Comparison of ENCODE assay signal across 8 cellular contexts in the genomic region with DNA sequence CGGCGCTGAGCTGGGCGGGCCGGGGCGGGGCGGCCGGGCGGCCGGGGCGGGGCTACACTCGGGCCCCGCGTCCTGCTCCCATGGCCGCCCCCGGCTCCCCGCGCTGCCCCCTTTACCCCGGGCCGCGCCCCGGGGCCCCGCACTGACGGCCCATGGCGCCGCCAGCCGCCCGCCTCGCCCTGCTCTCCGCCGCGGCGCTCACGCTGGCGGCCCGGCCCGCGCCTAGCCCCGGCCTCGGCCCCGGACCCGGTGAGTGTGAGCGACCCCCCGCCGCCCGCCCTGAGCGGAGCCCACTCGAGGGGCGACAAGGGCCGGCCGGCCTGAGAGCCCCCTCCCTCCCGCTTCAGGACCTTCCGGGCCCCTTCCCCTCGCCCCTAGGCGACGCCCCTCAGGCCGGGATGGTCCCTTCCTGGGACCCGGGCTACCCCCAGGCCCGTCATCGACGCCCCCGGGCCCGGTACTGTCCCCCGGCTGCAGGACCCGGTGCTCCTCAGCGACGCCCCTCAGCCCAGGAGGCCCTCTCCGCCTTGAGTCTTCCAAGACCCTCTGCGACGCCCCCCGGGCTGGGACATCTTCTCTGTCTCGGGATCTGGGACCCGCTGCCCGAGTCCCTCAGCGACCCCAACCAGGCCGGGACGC. TPM values are rescaled to one million over a fixed set of nuclear protein-coding genes. Genes with fewer than 3 reads are reported as not detected.
A peak's percentile ranks its signal among the peaks of the same experiment; 100 is the strongest.
DNase-seq lines count a peak whose midpoint lies in the region; ATAC-seq and TF ChIP-seq lines count a peak whose summit lies in the region.

A gene with protein sequence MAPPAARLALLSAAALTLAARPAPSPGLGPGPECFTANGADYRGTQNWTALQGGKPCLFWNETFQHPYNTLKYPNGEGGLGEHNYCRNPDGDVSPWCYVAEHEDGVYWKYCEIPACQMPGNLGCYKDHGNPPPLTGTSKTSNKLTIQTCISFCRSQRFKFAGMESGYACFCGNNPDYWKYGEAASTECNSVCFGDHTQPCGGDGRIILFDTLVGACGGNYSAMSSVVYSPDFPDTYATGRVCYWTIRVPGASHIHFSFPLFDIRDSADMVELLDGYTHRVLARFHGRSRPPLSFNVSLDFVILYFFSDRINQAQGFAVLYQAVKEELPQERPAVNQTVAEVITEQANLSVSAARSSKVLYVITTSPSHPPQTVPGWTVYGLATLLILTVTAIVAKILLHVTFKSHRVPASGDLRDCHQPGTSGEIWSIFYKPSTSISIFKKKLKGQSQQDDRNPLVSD (plus strand): TSS at position 57 of the 639 bp plus-strand sequence. CDS start 96 bp downstream, at position 153.

- ATAC-seq in thoracic aorta (ENCODE audit: insufficient number of reproducible peaks, low FRiP score, low read depth): peak; percentile 74
- no peak for ATAC-seq in HG03520 (IDR thresholded peaks at IDR 0.05; ENCODE audit: unreplicated experiment)

- no peak for DNase-seq in activated naive CD4-positive, alpha-beta T cell treated with anti-CD3 and anti-CD28 coated beads, Interleukin-2, amount 50 U/mL, for 16 hours
- DNase-seq in brain microvascular endothelial cell (no peak), thoracic aorta (ENCODE audit: low spot score) (no peak), NCI-H1105 treated with DMSO at 0.1 percent for 48 hours (lab: John Stamatoyannopoulos, UW) (no peak), NCI-H1048 (lab: John Stamatoyannopoulos, UW) (no peak)

- H3K4me1 Mint-ChIP-seq in activated naive CD4-positive, alpha-beta T cell treated with anti-CD3 and anti-CD28 coated beads, Interleukin-2, amount 50 U/mL, for 24 hours: peaks cover 26% of the 10 kb centered on the region

- H3K4me3 Mint-ChIP-seq in activated naive CD4-positive, alpha-beta T cell treated with anti-CD3 and anti-CD28 coated beads, Interleukin-2, amount 50 U/mL, for 24 hours: peak within 1 kb of the TSS; percentile 78

- TF ChIP-seq CTCF in brain microvascular endothelial cell (IDR thresholded peaks at IDR 0.05; ENCODE audit: low read depth, low read length, missing control alignments) (no peak), liver (IDR thresholded peaks at IDR 0.05; ENCODE audit: low read depth, low read length, missing input control) (no peak), thoracic aorta (IDR thresholded peaks at IDR 0.05) (no peak)

- peak within 1 kb of the TSS in 1 of 2 donors; percentile 35 for H3K9ac ChIP-seq in liver (ENCODE audit: low read depth in 1 of 2, low read length in 2 of 2)

- H3K36me3 ChIP-seq in brain microvascular endothelial cell (replicated peaks) (no peaks in the 10 kb centered on the region), liver (ENCODE audit: control insufficient read depth in 4 of 4, insufficient read depth in 3 of 4, low read depth in 1 of 4, low read length in 3 of 4) (no peaks in the 10 kb centered on the region), thoracic aorta (no peaks in the 10 kb centered on the region)

- H3K9me3 ChIP-seq in liver (ENCODE audit: control insufficient read depth in 4 of 4, low read length in 3 of 4): no peaks in the 10 kb centered on the region
- no peaks in the 10 kb centered on the region for H3K9me3 ChIP-seq in thoracic aorta

- no peak within 1 kb of the TSS for H3K27ac ChIP-seq in brain microvascular endothelial cell
- H3K27ac ChIP-seq in liver (ENCODE audit: low read depth in 1 of 2, low read length in 2 of 2): peak within 1 kb of the TSS; percentile 47 to 66
- H3K27ac ChIP-seq in thoracic aorta: no peak within 1 kb of the TSS

- no peaks in the 10 kb centered on the region for H3K9me3 Mint-ChIP-seq in activated naive CD4-positive, alpha-beta T cell treated with anti-CD3 and anti-CD28 coated beads, Interleukin-2, amount 50 U/mL, for 24 hours

- H3K4me1 ChIP-seq in liver (ENCODE audit: control insufficient read depth in 4 of 4, insufficient read depth in 4 of 4, low read length in 3 of 4): peaks cover 5 to 31% (median 21%) of the 10 kb centered on the region in 4 donors
- peaks cover 15 to 28% of the 10 kb centered on the region in 2 donors for H3K4me1 ChIP-seq in thoracic aorta (ENCODE audit: control insufficient read depth in 1 of 2, low read depth in 2 of 2)

- H3K36me3 Mint-ChIP-seq in activated naive CD4-positive, alpha-beta T cell treated with anti-CD3 and anti-CD28 coated beads, Interleukin-2, amount 50 U/mL, for 24 hours: peaks cover 2% of the 10 kb centered on the region

- no peak for TF ChIP-seq RAD21 in liver (IDR thresholded peaks at IDR 0.05)

- WGBS in liver: 1% methylated on average over 76 of the region's 76 CpGs

- H3K27ac Mint-ChIP-seq in activated naive CD4-positive, alpha-beta T cell treated with anti-CD3 and anti-CD28 coated beads, Interleukin-2, amount 50 U/mL, for 24 hours: no peak within 1 kb of the TSS

- H3K4me3 ChIP-seq in brain microvascular endothelial cell (ENCODE audit: low read depth, low read length): peak within 1 kb of the TSS; percentile 49
- peak within 1 kb of the TSS; percentile 51 to 95 (median 72) for H3K4me3 ChIP-seq in liver (ENCODE audit: low read depth in 1 of 3, low read length in 3 of 3)
- H3K4me3 ChIP-seq in thoracic aorta: peak within 1 kb of the TSS; percentile 82

- peaks cover 30% of the 10 kb centered on the region for H3K27me3 Mint-ChIP-seq in activated naive CD4-positive, alpha-beta T cell treated with anti-CD3 and anti-CD28 coated beads, Interleukin-2, amount 50 U/mL, for 24 hours

- in situ Hi-C loops in brain microvascular endothelial cell (cut with HindIII; ENCODE audit: low pct_ligation_motif_present, low sequenced_read_pairs): no loop called here

- H3K27me3 ChIP-seq in brain microvascular endothelial cell (replicated peaks): peaks cover 5% of the 10 kb centered on the region
- H3K27me3 ChIP-seq in liver (ENCODE audit: control insufficient read depth in 4 of 4, insufficient read depth in 4 of 4, low read length in 3 of 4): no peaks in the 10 kb centered on the region
- no peaks in the 10 kb centered on the region for H3K27me3 ChIP-seq in thoracic aorta (replicated peaks; ENCODE audit: insufficient read depth)

TF ChIP-seq in liver, 16 proteins besides CTCF, POLR2A, EP300 and RAD21 (continues in another document):
- TF ChIP-seq YY1 (IDR thresholded peaks at IDR 0.05) (no peak), GABPA (IDR thresholded peaks at IDR 0.05 in 1 of 2, conservative IDR thresholded peaks at IDR 0.05 in 1 of 2) (no peak), NR2F2 (IDR thresholded peaks at IDR 0.05) (no peak), HNF4G (IDR thresholded peaks at IDR 0.05) (no peak), HNF4A (conservative IDR thresholded peaks at IDR 0.05) (no peak), TAF1 (conservative IDR thresholded peaks at IDR 0.05) (no peak), FOXA2 (IDR thresholded peaks at IDR 0.05) (no peak), SP1 (IDR thresholded peaks at IDR 0.05) (no peak), RXRA (IDR thresholded peaks at IDR 0.05) (no peak), FOXA1 (IDR thresholded peaks at IDR 0.05) (no peak), EGR1 (IDR thresholded peaks at IDR 0.05; ENCODE audit: low read depth in 2 of 2) (no peak)
- TF ChIP-seq, protein P1, sequence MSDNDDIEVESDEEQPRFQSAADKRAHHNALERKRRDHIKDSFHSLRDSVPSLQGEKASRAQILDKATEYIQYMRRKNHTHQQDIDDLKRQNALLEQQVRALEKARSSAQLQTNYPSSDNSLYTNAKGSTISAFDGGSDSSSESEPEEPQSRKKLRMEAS (IDR thresholded peaks at IDR 0.05): no peak
- TF ChIP-seq, protein P2, sequence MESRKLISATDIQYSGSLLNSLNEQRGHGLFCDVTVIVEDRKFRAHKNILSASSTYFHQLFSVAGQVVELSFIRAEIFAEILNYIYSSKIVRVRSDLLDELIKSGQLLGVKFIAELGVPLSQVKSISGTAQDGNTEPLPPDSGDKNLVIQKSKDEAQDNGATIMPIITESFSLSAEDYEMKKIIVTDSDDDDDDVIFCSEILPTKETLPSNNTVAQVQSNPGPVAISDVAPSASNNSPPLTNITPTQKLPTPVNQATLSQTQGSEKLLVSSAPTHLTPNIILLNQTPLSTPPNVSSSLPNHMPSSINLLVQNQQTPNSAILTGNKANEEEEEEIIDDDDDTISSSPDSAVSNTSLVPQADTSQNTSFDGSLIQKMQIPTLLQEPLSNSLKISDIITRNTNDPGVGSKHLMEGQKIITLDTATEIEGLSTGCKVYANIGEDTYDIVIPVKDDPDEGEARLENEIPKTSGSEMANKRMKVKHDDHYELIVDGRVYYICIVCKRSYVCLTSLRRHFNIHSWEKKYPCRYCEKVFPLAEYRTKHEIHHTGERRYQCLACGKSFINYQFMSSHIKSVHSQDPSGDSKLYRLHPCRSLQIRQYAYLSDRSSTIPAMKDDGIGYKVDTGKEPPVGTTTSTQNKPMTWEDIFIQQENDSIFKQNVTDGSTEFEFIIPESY (IDR thresholded peaks at IDR 0.05): no peak
- TF ChIP-seq, protein P3, sequence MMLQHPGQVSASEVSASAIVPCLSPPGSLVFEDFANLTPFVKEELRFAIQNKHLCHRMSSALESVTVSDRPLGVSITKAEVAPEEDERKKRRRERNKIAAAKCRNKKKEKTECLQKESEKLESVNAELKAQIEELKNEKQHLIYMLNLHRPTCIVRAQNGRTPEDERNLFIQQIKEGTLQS (IDR thresholded peaks at IDR 0.05): no peak
- TF ChIP-seq, protein P4, sequence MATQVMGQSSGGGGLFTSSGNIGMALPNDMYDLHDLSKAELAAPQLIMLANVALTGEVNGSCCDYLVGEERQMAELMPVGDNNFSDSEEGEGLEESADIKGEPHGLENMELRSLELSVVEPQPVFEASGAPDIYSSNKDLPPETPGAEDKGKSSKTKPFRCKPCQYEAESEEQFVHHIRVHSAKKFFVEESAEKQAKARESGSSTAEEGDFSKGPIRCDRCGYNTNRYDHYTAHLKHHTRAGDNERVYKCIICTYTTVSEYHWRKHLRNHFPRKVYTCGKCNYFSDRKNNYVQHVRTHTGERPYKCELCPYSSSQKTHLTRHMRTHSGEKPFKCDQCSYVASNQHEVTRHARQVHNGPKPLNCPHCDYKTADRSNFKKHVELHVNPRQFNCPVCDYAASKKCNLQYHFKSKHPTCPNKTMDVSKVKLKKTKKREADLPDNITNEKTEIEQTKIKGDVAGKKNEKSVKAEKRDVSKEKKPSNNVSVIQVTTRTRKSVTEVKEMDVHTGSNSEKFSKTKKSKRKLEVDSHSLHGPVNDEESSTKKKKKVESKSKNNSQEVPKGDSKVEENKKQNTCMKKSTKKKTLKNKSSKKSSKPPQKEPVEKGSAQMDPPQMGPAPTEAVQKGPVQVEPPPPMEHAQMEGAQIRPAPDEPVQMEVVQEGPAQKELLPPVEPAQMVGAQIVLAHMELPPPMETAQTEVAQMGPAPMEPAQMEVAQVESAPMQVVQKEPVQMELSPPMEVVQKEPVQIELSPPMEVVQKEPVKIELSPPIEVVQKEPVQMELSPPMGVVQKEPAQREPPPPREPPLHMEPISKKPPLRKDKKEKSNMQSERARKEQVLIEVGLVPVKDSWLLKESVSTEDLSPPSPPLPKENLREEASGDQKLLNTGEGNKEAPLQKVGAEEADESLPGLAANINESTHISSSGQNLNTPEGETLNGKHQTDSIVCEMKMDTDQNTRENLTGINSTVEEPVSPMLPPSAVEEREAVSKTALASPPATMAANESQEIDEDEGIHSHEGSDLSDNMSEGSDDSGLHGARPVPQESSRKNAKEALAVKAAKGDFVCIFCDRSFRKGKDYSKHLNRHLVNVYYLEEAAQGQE (IDR thresholded peaks at IDR 0.05): no peak

RNA-seq across cellular contexts. Expression of the gene that starts here (rescaled TPM):
- 10 to 100 TPM in 1 of 2 donors, 1 to 10 TPM in 1; 5.4 to 22.6 TPM for total RNA-seq in liver
- 1 to 10 TPM; 1.2 to 2.2 TPM for polyA plus RNA-seq in liver
- 10 to 100 TPM in 1 of 2 donors, 1 to 10 TPM in 1; 8.4 to 13.9 TPM for total RNA-seq in thoracic aorta

Comparison
In these comparisons a context has a peak if more than half of its experiments do, and no peak if none do; other contexts are left out.
1. H3K27ac ChIP-seq: peak in liver (2 of 2); none in brain microvascular endothelial cell (single experiment) and thoracic aorta (0 of 2).
2. Peak in every context shown above with its lines, with median percentiles within 50 percentile points of each other: H3K4me3 ChIP-seq.